In the genomic region with DNA sequence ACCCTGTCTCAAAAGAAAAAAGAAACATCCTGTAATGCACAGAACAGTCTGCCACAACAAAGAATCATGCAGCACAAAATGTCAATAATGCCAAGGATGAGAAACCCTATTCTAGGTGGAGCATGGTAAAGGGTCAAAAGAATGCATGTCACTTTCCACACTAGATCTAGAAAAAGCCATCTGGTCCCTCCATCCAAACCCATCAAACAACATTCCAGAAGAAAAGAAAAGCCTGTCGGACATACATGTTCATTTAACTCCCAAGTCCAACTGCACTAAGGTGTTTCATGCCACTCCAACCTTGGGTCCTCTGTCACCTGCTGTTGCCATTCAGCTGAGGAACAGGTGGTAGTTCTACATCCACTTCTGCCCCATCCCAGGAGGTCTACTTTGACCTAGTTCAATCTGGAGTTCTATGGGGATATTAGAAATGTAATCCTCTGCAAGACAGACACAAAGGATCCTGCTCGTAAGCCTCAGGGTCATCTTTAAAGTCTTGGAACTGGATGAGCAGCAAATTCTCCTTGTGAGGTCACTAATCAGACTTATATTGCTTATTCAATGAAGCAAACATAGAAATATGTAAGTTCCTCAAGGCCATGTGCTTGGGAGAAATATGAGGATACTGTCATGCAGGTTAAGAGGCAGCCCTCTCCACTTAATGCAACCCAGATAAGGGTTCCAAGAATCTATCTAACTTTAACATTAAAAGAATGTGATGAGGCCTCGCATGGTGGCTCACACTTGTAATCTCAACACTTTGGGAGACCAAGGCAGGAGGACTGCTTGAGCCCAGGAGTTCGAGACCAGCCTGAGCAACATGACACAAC, we compare ENCODE assay signal across 17 cellular contexts. TPM values are rescaled to one million over a fixed set of nuclear protein-coding genes. Genes with fewer than 3 reads are reported as not detected.
DNase-seq lines count a peak whose midpoint lies in the region; ATAC-seq and TF ChIP-seq lines count a peak whose summit lies in the region.
"Had no signal": no experiment of that assay in that cellular context is flagged by ENCODE, and none has a peak within 500 bp of the region (broad histone marks: within the 10 kb centered on the region; RNA-seq: fewer than 3 reads in every experiment).

No MANE protein-coding gene starts in this region.

- TF ChIP-seq CTCF in psoas muscle (IDR thresholded peaks at IDR 0.05): no peak

- peaks cover 61% of the 10 kb centered on the region for H3K36me3 Mint-ChIP-seq in activated CD4-positive, alpha-beta T cell treated with anti-CD3 and anti-CD28 coated beads for 36 hours (ENCODE audit: low read depth)
- H3K36me3 Mint-ChIP-seq in activated CD4-positive, alpha-beta T cell treated with anti-CD3 and anti-CD28 coated beads, Interleukin-2, amount 10 ng/mL, durations not matched to agents 24 days and 14 days (ENCODE audit: low read depth): peaks cover 55% of the 10 kb centered on the region
- peaks cover 50% of the 10 kb centered on the region for H3K36me3 Mint-ChIP-seq in activated naive CD8-positive, alpha-beta T cell treated with anti-CD3 and anti-CD28 coated beads, Interleukin-2, amount 50 U/mL, for 24 hours (ENCODE audit: low read depth)

- POLR2A ChIA-PET in activated CD4-positive, alpha-beta T cell treated with anti-CD3 and anti-CD28 coated beads for 36 hours (lab: Charles Lee): interaction anchor here (1.5 kb wide), 1 partner anchor 11 kb away, joined by 7 read pairs; the partner anchor contains the start of genes NIT1 and PFDN2

- 66 to 72% (median 70%) methylated on average over 4 of the region's 4 CpGs for WGBS in psoas muscle, 3 donors

- intact Hi-C loops in activated CD4-positive, alpha-beta T cell treated with anti-CD3 and anti-CD28 coated beads for 36 hours (cut with DNase I, micrococcal nuclease): no loop called here
- intact Hi-C loops in activated CD4-positive, alpha-beta T cell treated with anti-CD3 and anti-CD28 coated beads, Interleukin-2, amount 10 ng/mL, durations not matched to agents 24 days and 14 days (cut with micrococcal nuclease): no loop called here
- intact Hi-C loops in psoas muscle (cut with DNase I): no loop called here

- H3K36me3 ChIP-seq in psoas muscle (ENCODE audit: insufficient read depth in 1 of 2, low read depth in 1 of 2): peaks cover 9 to 69% of the 10 kb centered on the region in 2 donors

- H3K4me1 Mint-ChIP-seq in activated CD4-positive, alpha-beta T cell treated with anti-CD3 and anti-CD28 coated beads for 36 hours: peaks cover 55% of the 10 kb centered on the region
- peaks cover 57% of the 10 kb centered on the region for H3K4me1 Mint-ChIP-seq in activated CD4-positive, alpha-beta T cell treated with anti-CD3 and anti-CD28 coated beads, Interleukin-2, amount 10 ng/mL, durations not matched to agents 24 days and 14 days
- peaks cover 48% of the 10 kb centered on the region for H3K4me1 Mint-ChIP-seq in activated naive CD8-positive, alpha-beta T cell treated with anti-CD3 and anti-CD28 coated beads, Interleukin-2, amount 50 U/mL, for 24 hours

- no peaks in the 10 kb centered on the region for H3K9me3 ChIP-seq in psoas muscle
- H3K9me3 ChIP-seq: BLaER1 had no signal

- H3K27me3 ChIP-seq in psoas muscle (ENCODE audit: insufficient read depth in 3 of 3, low read length in 2 of 3): no peaks in the 10 kb centered on the region
- H3K27me3 ChIP-seq: BLaER1 had no signal

- no peak for DNase-seq in activated CD4-positive, alpha-beta T cell treated with anti-CD3 and anti-CD28 coated beads for 36 hours
- DNase-seq in activated CD4-positive, alpha-beta T cell treated with anti-CD3 and anti-CD28 coated beads, Interleukin-2, amount 10 ng/mL, durations not matched to agents 24 days and 14 days: no peak
- DNase-seq in LHCN-M2 (ENCODE audit: low read depth) (peak; percentile 4), psoas muscle (no peak), ureter (ENCODE audit: low spot score) (no peak), NAMALWA (ENCODE audit: low spot score) (no peak), kidney tubule cell (ENCODE audit: low spot score) (no peak)
- DNase-seq in activated naive CD8-positive, alpha-beta T cell treated with anti-CD3 and anti-CD28 coated beads, Interleukin-2, amount 50 U/mL, for 24 hours: no peak
- DNase-seq: GM23248, NCI-H1092 treated with DMSO at 0.1 percent for 48 hours, NCI-H187, NCI-H2171, NCI-H446 treated with DMSO at 0.1 percent for 48 hours, NCI-H748 treated with DMSO at 0.1 percent for 48 hours, PC-9 had no signal

- peak overlapping the region; percentile 12 for H3K27ac ChIP-seq in psoas muscle
- H3K27ac ChIP-seq: 22Rv1, BLaER1, GM23248, PC-9 had no signal

- peak overlapping the region; percentile 62 for H3K27ac Mint-ChIP-seq in activated CD4-positive, alpha-beta T cell treated with anti-CD3 and anti-CD28 coated beads for 36 hours
- H3K27ac Mint-ChIP-seq in activated CD4-positive, alpha-beta T cell treated with anti-CD3 and anti-CD28 coated beads, Interleukin-2, amount 10 ng/mL, durations not matched to agents 24 days and 14 days: no peak overlapping the region
- peak overlapping the region; percentile 24 for H3K27ac Mint-ChIP-seq in activated naive CD8-positive, alpha-beta T cell treated with anti-CD3 and anti-CD28 coated beads, Interleukin-2, amount 50 U/mL, for 24 hours

- no peak overlapping the region for H3K4me3 Mint-ChIP-seq in activated CD4-positive, alpha-beta T cell treated with anti-CD3 and anti-CD28 coated beads for 36 hours
- no peak overlapping the region for H3K4me3 Mint-ChIP-seq in activated CD4-positive, alpha-beta T cell treated with anti-CD3 and anti-CD28 coated beads, Interleukin-2, amount 10 ng/mL, durations not matched to agents 24 days and 14 days
- H3K4me3 Mint-ChIP-seq in activated naive CD8-positive, alpha-beta T cell treated with anti-CD3 and anti-CD28 coated beads, Interleukin-2, amount 50 U/mL, for 24 hours: no peak overlapping the region

- no peak for ATAC-seq in activated CD4-positive, alpha-beta T cell treated with anti-CD3 and anti-CD28 coated beads for 36 hours
- no peak for ATAC-seq in activated naive CD8-positive, alpha-beta T cell treated with anti-CD3 and anti-CD28 coated beads, Interleukin-2, amount 50 U/mL, for 24 hours
- ATAC-seq in psoas muscle: no peak

- H3K4me3 ChIP-seq in psoas muscle: no peak overlapping the region
- H3K4me3 ChIP-seq: BLaER1, GM23248, PC-9 had no signal

- H3K9me3 Mint-ChIP-seq in activated CD4-positive, alpha-beta T cell treated with anti-CD3 and anti-CD28 coated beads for 36 hours (ENCODE audit: low read depth): no peaks in the 10 kb centered on the region
- H3K9me3 Mint-ChIP-seq in activated CD4-positive, alpha-beta T cell treated with anti-CD3 and anti-CD28 coated beads, Interleukin-2, amount 10 ng/mL, durations not matched to agents 24 days and 14 days: no peaks in the 10 kb centered on the region
- no peaks in the 10 kb centered on the region for H3K9me3 Mint-ChIP-seq in activated naive CD8-positive, alpha-beta T cell treated with anti-CD3 and anti-CD28 coated beads, Interleukin-2, amount 50 U/mL, for 24 hours

- peaks cover 33% of the 10 kb centered on the region for H3K4me1 ChIP-seq in psoas muscle

- CTCF ChIA-PET in activated CD4-positive, alpha-beta T cell treated with anti-CD3 and anti-CD28 coated beads for 36 hours (lab: Charles Lee): interaction anchor here (0.8 to 1.9 kb wide), 4 partner anchors 8 to 37 kb away, joined by 3 to 10 read pairs (median 6); partner anchors contain the start of genes KLHDC9 and PPOX

- no peaks in the 10 kb centered on the region for H3K27me3 Mint-ChIP-seq in activated CD4-positive, alpha-beta T cell treated with anti-CD3 and anti-CD28 coated beads for 36 hours
- H3K27me3 Mint-ChIP-seq in activated CD4-positive, alpha-beta T cell treated with anti-CD3 and anti-CD28 coated beads, Interleukin-2, amount 10 ng/mL, durations not matched to agents 24 days and 14 days: no peaks in the 10 kb centered on the region
- H3K27me3 Mint-ChIP-seq in activated naive CD8-positive, alpha-beta T cell treated with anti-CD3 and anti-CD28 coated beads, Interleukin-2, amount 50 U/mL, for 24 hours: no peaks in the 10 kb centered on the region

RNA-seq across cellular contexts. Expression of gene DEDD, which starts 3.7 kb away (rescaled TPM):
- total RNA-seq in activated CD4-positive, alpha-beta T cell treated with anti-CD3 and anti-CD28 coated beads for 36 hours: 10 to 100 TPM; 33.9 to 44.9 TPM
- total RNA-seq in activated CD4-positive, alpha-beta T cell treated with anti-CD3 and anti-CD28 coated beads, Interleukin-2, amount 10 ng/mL, durations not matched to agents 24 days and 14 days: 45.7 and 46.2 TPM in 2 replicates
- total RNA-seq in LHCN-M2 (2014; rRNA removed) (27.7 and 29.6 TPM in 2 replicates), psoas muscle (10 to 100 TPM; 30.4 to 70.8 (median 51.5) TPM), ureter (34.0 TPM)
- polyA plus RNA-seq in LHCN-M2 (2012): 29.1 TPM
- 10 to 100 TPM; 45.8 to 65.4 (median 63.5) TPM for polyA plus RNA-seq in psoas muscle

RNA-seq across cellular contexts. Expression of gene NIT1, which starts 10.9 kb away (rescaled TPM):
- 10 to 100 TPM; 58.2 to 62.1 TPM for total RNA-seq in activated CD4-positive, alpha-beta T cell treated with anti-CD3 and anti-CD28 coated beads for 36 hours
- total RNA-seq in activated CD4-positive, alpha-beta T cell treated with anti-CD3 and anti-CD28 coated beads, Interleukin-2, amount 10 ng/mL, durations not matched to agents 24 days and 14 days: 46.7 and 48.2 TPM in 2 replicates
- total RNA-seq in LHCN-M2 (2014; rRNA removed) (25.6 and 28.4 TPM in 2 replicates), psoas muscle (10 to 100 TPM; 20.1 to 43.8 (median 28.5) TPM), ureter (34.7 TPM)
- 41.1 TPM for polyA plus RNA-seq in LHCN-M2 (2012)
- polyA plus RNA-seq in psoas muscle: 10 to 100 TPM; 24.0 to 39.9 (median 30.7) TPM

RNA-seq across cellular contexts. Expression of gene PFDN2, which starts 11.0 kb away (rescaled TPM):
- 100 to 1,000 TPM; 108 to 136 TPM for total RNA-seq in activated CD4-positive, alpha-beta T cell treated with anti-CD3 and anti-CD28 coated beads for 36 hours
- 173 and 178 TPM in 2 replicates for total RNA-seq in activated CD4-positive, alpha-beta T cell treated with anti-CD3 and anti-CD28 coated beads, Interleukin-2, amount 10 ng/mL, durations not matched to agents 24 days and 14 days
- total RNA-seq in LHCN-M2 (2014; rRNA removed) (58.6 and 87.5 TPM in 2 replicates), psoas muscle (100 to 1,000 TPM in 3 of 4 donors, 10 to 100 TPM in 1; 60.2 to 144 (median 124) TPM), ureter (39.2 TPM)
- polyA plus RNA-seq in LHCN-M2 (2012): 131 TPM
- 100 to 1,000 TPM; 191 to 759 (median 235) TPM for polyA plus RNA-seq in psoas muscle

RNA-seq across cellular contexts. Expression of gene UFC1, which starts 25.0 kb away (rescaled TPM):
- total RNA-seq in activated CD4-positive, alpha-beta T cell treated with anti-CD3 and anti-CD28 coated beads for 36 hours: 10 to 100 TPM; 89.2 to 98.6 TPM
- total RNA-seq in activated CD4-positive, alpha-beta T cell treated with anti-CD3 and anti-CD28 coated beads, Interleukin-2, amount 10 ng/mL, durations not matched to agents 24 days and 14 days: 84.2 and 86.6 TPM in 2 replicates
- total RNA-seq in LHCN-M2 (2014; rRNA removed) (50.0 and 90.6 TPM in 2 replicates), psoas muscle (10 to 100 TPM; 56.6 to 76.2 (median 63.9) TPM), ureter (89.2 TPM)
- 130 TPM for polyA plus RNA-seq in LHCN-M2 (2012)
- 100 to 1,000 TPM in 1 of 3 donors, 10 to 100 TPM in 2; 98.2 to 141 (median 99.6) TPM for polyA plus RNA-seq in psoas muscle

RNA-seq across cellular contexts. Expression of gene USP21, which starts 30.5 kb away (rescaled TPM):
- total RNA-seq in activated CD4-positive, alpha-beta T cell treated with anti-CD3 and anti-CD28 coated beads for 36 hours: 10 to 100 TPM; 25.1 to 32.0 TPM
- 32.7 and 34.7 TPM in 2 replicates for total RNA-seq in activated CD4-positive, alpha-beta T cell treated with anti-CD3 and anti-CD28 coated beads, Interleukin-2, amount 10 ng/mL, durations not matched to agents 24 days and 14 days
- total RNA-seq in LHCN-M2 (2014; rRNA removed) (9.1 and 15.3 TPM in 2 replicates), psoas muscle (10 to 100 TPM; 13.4 to 26.5 (median 23.2) TPM), ureter (29.1 TPM)
- 11.2 TPM for polyA plus RNA-seq in LHCN-M2 (2012)
- 10 to 100 TPM; 16.7 to 47.3 (median 22.9) TPM for polyA plus RNA-seq in psoas muscle
